In genomic region chr5:36435516-36435915, GRCh38 we compare ENCODE assay signal across 23 cellular contexts.
"Had no signal": no experiment of that assay in that cellular context is flagged by ENCODE, and none has a peak within 500 bp of the region (broad histone marks: within the 10 kb centered on the region; RNA-seq: fewer than 3 reads in every experiment).

No MANE protein-coding gene starts in this region.

- H3K4me1 ChIP-seq: colonic mucosa, esophagus squamous epithelium, gastrocnemius medialis, heart right ventricle, left lung, lower lobe of right lung had no signal

- H3K9me3 Mint-ChIP-seq: dendritic cell treated with granulocyte-macrophage colony-stimulating factor and Interleukin-4, amounts not matched to agents 40 ng/mL and 50 ng/mL, for 4 days; effector memory CD8-positive, alpha-beta T cell; endodermal cell had no signal

- H3K27ac ChIP-seq: colonic mucosa, epithelial cell of prostate, esophagus squamous epithelium, gastrocnemius medialis, heart right ventricle, left lung, lower lobe of right lung had no signal

- FAIRE-seq: endometrium, islet of Langerhans, keratinocyte had no signal

- H3K4me3 ChIP-seq: colonic mucosa, esophagus squamous epithelium, gastrocnemius medialis, heart right ventricle, left lung, lower lobe of right lung had no signal

- H3K27ac Mint-ChIP-seq: dendritic cell treated with granulocyte-macrophage colony-stimulating factor and Interleukin-4, amounts not matched to agents 40 ng/mL and 50 ng/mL, for 4 days; effector memory CD8-positive, alpha-beta T cell; endodermal cell had no signal

- H3K4me3 Mint-ChIP-seq: dendritic cell treated with granulocyte-macrophage colony-stimulating factor and Interleukin-4, amounts not matched to agents 40 ng/mL and 50 ng/mL, for 4 days; effector memory CD8-positive, alpha-beta T cell; endodermal cell had no signal

- H3K27me3 Mint-ChIP-seq: dendritic cell treated with granulocyte-macrophage colony-stimulating factor and Interleukin-4, amounts not matched to agents 40 ng/mL and 50 ng/mL, for 4 days had no signal

- DNase-seq: colonic mucosa; cortex of kidney; effector CD8-positive, alpha-beta T cell; effector memory CD8-positive, alpha-beta T cell; endodermal cell; erythroblast; esophagus squamous epithelium; foreskin fibroblast; foreskin melanocyte; gastrocnemius medialis; glutamatergic neuron; head of caudate nucleus; heart right ventricle; left cardiac atrium; left lung; left ventricle myocardium superior; lower lobe of right lung; mesenchymal stem cell had no signal

- H3K27me3 ChIP-seq: colonic mucosa, gastrocnemius medialis, heart right ventricle had no signal

- H3K9me3 ChIP-seq: colonic mucosa, esophagus squamous epithelium, gastrocnemius medialis, heart right ventricle, left lung, lower lobe of right lung had no signal

- H3K36me3 ChIP-seq: colonic mucosa, esophagus squamous epithelium, gastrocnemius medialis, heart right ventricle, left lung, lower lobe of right lung had no signal
